ENCODE assay signal across 1 cellular context in genomic region chr7:137992738-137993394, GRCh38.
TF ChIP-seq lines count a peak whose summit lies in the region.

No MANE protein-coding gene starts in this region.

TF ChIP-seq in K562, 482 proteins besides CTCF, POLR2A, EP300 and RAD21 (continued from another document and continues in another):
- no peak for TF ChIP-seq RAD51 (IDR thresholded peaks at IDR 0.05; ENCODE audit: borderline replicate concordance, low read depth)
- TF ChIP-seq DMBX1 (CRISPR knock-in tag; IDR thresholded peaks at IDR 0.05; ENCODE audit: borderline replicate concordance) = no peak
- no peak for TF ChIP-seq ZNF561 (CRISPR knock-in tag; conservative IDR thresholded peaks at IDR 0.05)
- TF ChIP-seq ZNF507 (tag; conservative IDR thresholded peaks at IDR 0.05) = no peak
- no peak for TF ChIP-seq ZNF311 (CRISPR knock-in tag; IDR thresholded peaks at IDR 0.05)
- TF ChIP-seq E2F8 (IDR thresholded peaks at IDR 0.05; ENCODE audit: low read depth, partially characterized antibody) = peak; percentile 20
- TF ChIP-seq CHD7 (IDR thresholded peaks at IDR 0.05; ENCODE audit: low read depth, low read length) = no peak
- TF ChIP-seq, protein P1, sequence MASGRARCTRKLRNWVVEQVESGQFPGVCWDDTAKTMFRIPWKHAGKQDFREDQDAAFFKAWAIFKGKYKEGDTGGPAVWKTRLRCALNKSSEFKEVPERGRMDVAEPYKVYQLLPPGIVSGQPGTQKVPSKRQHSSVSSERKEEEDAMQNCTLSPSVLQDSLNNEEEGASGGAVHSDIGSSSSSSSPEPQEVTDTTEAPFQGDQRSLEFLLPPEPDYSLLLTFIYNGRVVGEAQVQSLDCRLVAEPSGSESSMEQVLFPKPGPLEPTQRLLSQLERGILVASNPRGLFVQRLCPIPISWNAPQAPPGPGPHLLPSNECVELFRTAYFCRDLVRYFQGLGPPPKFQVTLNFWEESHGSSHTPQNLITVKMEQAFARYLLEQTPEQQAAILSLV (tag; IDR thresholded peaks at IDR 0.05) = peak; percentile 84
- no peak for TF ChIP-seq LEF1 (IDR thresholded peaks at IDR 0.05)
- peak; percentile 80 for TF ChIP-seq ELF4 (CRISPR knock-in tag; IDR thresholded peaks at IDR 0.05)
- TF ChIP-seq, protein P2, sequence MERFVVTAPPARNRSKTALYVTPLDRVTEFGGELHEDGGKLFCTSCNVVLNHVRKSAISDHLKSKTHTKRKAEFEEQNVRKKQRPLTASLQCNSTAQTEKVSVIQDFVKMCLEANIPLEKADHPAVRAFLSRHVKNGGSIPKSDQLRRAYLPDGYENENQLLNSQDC (CRISPR knock-in tag; IDR thresholded peaks at IDR 0.05) = no peak
- peak; percentile 55; the same call in 1 of the 2 replicates for TF ChIP-seq ETV1 (tag; conservative IDR thresholded peaks at IDR 0.05; ENCODE audit: low read depth)
- no peak for TF ChIP-seq CREB3 (tag; conservative IDR thresholded peaks at IDR 0.05; ENCODE audit: low read depth)
- no peak for TF ChIP-seq BCL6 (CRISPR knock-in tag; IDR thresholded peaks at IDR 0.05)
- TF ChIP-seq BCLAF1 (IDR thresholded peaks at IDR 0.05; ENCODE audit: borderline replicate concordance in 1 of 2, control insufficient read depth in 1 of 2, low read depth in 2 of 2, low read length in 1 of 2) = no peak
- no peak for TF ChIP-seq FOXP1 (CRISPR knock-in tag; IDR thresholded peaks at IDR 0.05)
- TF ChIP-seq PCBP2 (IDR thresholded peaks at IDR 0.05; ENCODE audit: low read depth, low read length, poor library complexity, severe bottlenecking) = no peak
- no peak for TF ChIP-seq POLR3A (IDR thresholded peaks at IDR 0.05; ENCODE audit: borderline replicate concordance, extremely low read depth, insufficient read depth, insufficient read length)
- TF ChIP-seq, protein P3, sequence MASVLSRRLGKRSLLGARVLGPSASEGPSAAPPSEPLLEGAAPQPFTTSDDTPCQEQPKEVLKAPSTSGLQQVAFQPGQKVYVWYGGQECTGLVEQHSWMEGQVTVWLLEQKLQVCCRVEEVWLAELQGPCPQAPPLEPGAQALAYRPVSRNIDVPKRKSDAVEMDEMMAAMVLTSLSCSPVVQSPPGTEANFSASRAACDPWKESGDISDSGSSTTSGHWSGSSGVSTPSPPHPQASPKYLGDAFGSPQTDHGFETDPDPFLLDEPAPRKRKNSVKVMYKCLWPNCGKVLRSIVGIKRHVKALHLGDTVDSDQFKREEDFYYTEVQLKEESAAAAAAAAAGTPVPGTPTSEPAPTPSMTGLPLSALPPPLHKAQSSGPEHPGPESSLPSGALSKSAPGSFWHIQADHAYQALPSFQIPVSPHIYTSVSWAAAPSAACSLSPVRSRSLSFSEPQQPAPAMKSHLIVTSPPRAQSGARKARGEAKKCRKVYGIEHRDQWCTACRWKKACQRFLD (CRISPR knock-in tag; IDR thresholded peaks at IDR 0.05) = peak; percentile 71; the same call in 1 of the 2 replicates
- no peak for TF ChIP-seq ZNF764 (CRISPR knock-in tag; IDR thresholded peaks at IDR 0.05; ENCODE audit: low read depth)
- TF ChIP-seq NEUROD1 (IDR thresholded peaks at IDR 0.05; ENCODE audit: borderline replicate concordance, low read depth, low read length, partially characterized antibody) = peak; percentile 51
- 0 out of 2 replicates have a peak, but pooled peaks have one; percentile 18 for TF ChIP-seq ZNF212 (CRISPR knock-in tag; IDR thresholded peaks at IDR 0.05)
- no peak for TF ChIP-seq ZNF431 (CRISPR knock-in tag; IDR thresholded peaks at IDR 0.05)
- peak; percentile 57; the same call in 1 of the 2 replicates for TF ChIP-seq RREB1 (CRISPR knock-in tag; IDR thresholded peaks at IDR 0.05)
